27 cellular contexts compared by ENCODE assay signal in the genomic region with DNA sequence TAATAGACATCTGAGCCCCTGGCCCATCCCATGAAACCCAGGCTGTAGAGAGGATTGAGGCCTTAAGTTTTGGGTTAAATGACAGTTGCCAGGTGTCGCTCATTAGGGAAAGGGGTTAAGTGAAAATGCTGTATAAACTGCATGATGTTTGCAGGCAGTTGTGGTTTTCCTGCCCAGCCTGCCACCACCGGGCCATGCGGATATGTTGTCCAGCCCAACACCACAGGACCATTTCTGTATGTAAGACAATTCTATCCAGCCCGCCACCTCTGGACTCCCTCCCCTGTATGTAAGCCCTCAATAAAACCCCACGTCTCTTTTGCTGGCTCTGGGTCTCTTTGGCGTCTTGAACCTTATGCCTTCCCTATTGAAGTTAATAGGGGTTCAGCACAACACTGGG.
"Had no signal": no experiment of that assay in that cellular context is flagged by ENCODE, and none has a peak within 500 bp of the region (broad histone marks: within the 10 kb centered on the region; RNA-seq: fewer than 3 reads in every experiment).

No MANE protein-coding gene starts in this region.

- H3K4me3 Mint-ChIP-seq: dendritic cell treated with granulocyte-macrophage colony-stimulating factor and Interleukin-4, amounts not matched to agents 40 ng/mL and 50 ng/mL, for 4 days; endodermal cell; natural killer cell; stimulated activated effector memory CD8-positive, alpha-beta T cell treated with anti-CD3 and anti-CD28 coated beads, Interleukin-12 subunit alpha, Interleukin-12 subunit beta, amount 100 ng/mL, for 72 hours had no signal

- H3K27me3 Mint-ChIP-seq: dendritic cell treated with granulocyte-macrophage colony-stimulating factor and Interleukin-4, amounts not matched to agents 40 ng/mL and 50 ng/mL, for 4 days had no signal

- H3K9me3 Mint-ChIP-seq: dendritic cell treated with granulocyte-macrophage colony-stimulating factor and Interleukin-4, amounts not matched to agents 40 ng/mL and 50 ng/mL, for 4 days; endodermal cell; natural killer cell; stimulated activated effector memory CD8-positive, alpha-beta T cell treated with anti-CD3 and anti-CD28 coated beads, Interleukin-12 subunit alpha, Interleukin-12 subunit beta, amount 100 ng/mL, for 72 hours had no signal

- H3K79me2 ChIP-seq: hepatocyte had no signal

- H3K36me3 ChIP-seq: gastrocnemius medialis, ovary, sigmoid colon, thyroid gland, vagina had no signal

- H3K27ac Mint-ChIP-seq: dendritic cell treated with granulocyte-macrophage colony-stimulating factor and Interleukin-4, amounts not matched to agents 40 ng/mL and 50 ng/mL, for 4 days; endodermal cell; natural killer cell; stimulated activated effector memory CD8-positive, alpha-beta T cell treated with anti-CD3 and anti-CD28 coated beads, Interleukin-12 subunit alpha, Interleukin-12 subunit beta, amount 100 ng/mL, for 72 hours had no signal

- DNase-seq: effector CD8-positive, alpha-beta T cell; endodermal cell; foreskin fibroblast; gastrocnemius medialis; head of caudate nucleus; left cardiac atrium; left lung; mesendoderm; natural killer cell; occipital lobe; ovary; posterior cingulate gyrus; psoas muscle; right cardiac atrium; sigmoid colon; stimulated activated CD4-positive, alpha-beta T cell treated with anti-CD3 and anti-CD28 coated beads, Interleukin-2, amount 100 ng/mL, for 24 hours; stimulated activated CD4-positive, alpha-beta T cell treated with anti-CD3 and anti-CD28 coated beads, Interleukin-4, amount 100 ng/mL, for 24 hours; stimulated activated naive CD4-positive, alpha-beta T cell treated with Interleukin-2 at 50 U/mL for 16 hours; stomach; thyroid gland; trophoblast cell had no signal

- H3K9me3 ChIP-seq: gastrocnemius medialis, left lung, ovary, psoas muscle, sigmoid colon, stomach, thyroid gland, vagina had no signal

- H2AFZ ChIP-seq: hepatocyte had no signal

- H3K27me3 ChIP-seq: gastrocnemius medialis, hepatocyte, left lung, ovary, sigmoid colon, stomach, thyroid gland, vagina had no signal

- H3K4me1 ChIP-seq: gastrocnemius medialis, psoas muscle, sigmoid colon, vagina had no signal

- H3K4me2 ChIP-seq: hepatocyte had no signal

- H3K27ac ChIP-seq: epithelial cell of prostate, gastrocnemius medialis, hepatocyte, left lung, ovary, psoas muscle, sigmoid colon, stomach, thyroid gland, vagina had no signal

- ATAC-seq: esophagus mucosa; gastrocnemius medialis; left cardiac atrium; left lung; psoas muscle; right cardiac atrium; stimulated activated effector memory CD8-positive, alpha-beta T cell treated with anti-CD3 and anti-CD28 coated beads, Interleukin-12 subunit alpha, Interleukin-12 subunit beta, amount 100 ng/mL, for 72 hours had no signal

- H3K4me3 ChIP-seq: gastrocnemius medialis, hepatocyte, left lung, ovary, psoas muscle, sigmoid colon, stomach, thyroid gland, vagina had no signal
